ENCODE assay signal across 8 cellular contexts in genomic region chr11:62621567-62622470, GRCh38. TPM values are rescaled to one million over a fixed set of nuclear protein-coding genes. Genes with fewer than 3 reads are reported as not detected.
DNase-seq lines count a peak whose midpoint lies in the region; ATAC-seq and TF ChIP-seq lines count a peak whose summit lies in the region.

TSS of gene B3GAT3 (minus strand) at chr11:62621986. CDS start at chr11:62621947, 39 bp downstream.

- H3K4me3 Mint-ChIP-seq in activated CD4-positive, alpha-beta T cell treated with anti-CD3 and anti-CD28 coated beads for 36 hours = peak within 1 kb of the TSS; percentile 92

- CTCF ChIA-PET in activated CD4-positive, alpha-beta T cell treated with anti-CD3 and anti-CD28 coated beads for 36 hours (lab: Charles Lee) = interaction anchor here (0.7 to 2.9 kb wide), 11 partner anchors 9 to 58 kb away, joined by 3 to 14 read pairs (median 5); partner anchors contain the start of genes C11orf98, CSKMT, EML3 and GANAB

- POLR2A ChIA-PET in activated CD4-positive, alpha-beta T cell treated with anti-CD3 and anti-CD28 coated beads for 36 hours (lab: Charles Lee) = interaction anchor here (0.6 to 3.2 kb wide), 14 partner anchors 10 to 234 kb away, joined by 3 to 16 read pairs (median 6); partner anchors contain the start of genes BSCL2, C11orf98, CSKMT and GANAB

- ATAC-seq in HG03442 (IDR thresholded peaks at IDR 0.05; ENCODE audit: unreplicated experiment) = peak; percentile 91
- ATAC-seq in activated CD4-positive, alpha-beta T cell treated with anti-CD3 and anti-CD28 coated beads for 36 hours = peak; percentile 94

- intact Hi-C loops in activated CD4-positive, alpha-beta T cell treated with anti-CD3 and anti-CD28 coated beads for 36 hours (cut with DNase I, micrococcal nuclease) = loop anchor here (1.0 kb wide), 11 partner anchors 10 to 830 kb away; partner anchors contain the start of genes EML3 (in 2 of the 2), TUT1 (in 2 of the 2), C11orf98 (in 1 of the 2) and CSKMT (in 1 of the 2)

- H3K36me3 Mint-ChIP-seq in activated CD4-positive, alpha-beta T cell treated with anti-CD3 and anti-CD28 coated beads for 36 hours (ENCODE audit: low read depth) = peaks cover 32% of the 10 kb centered on the region

- H3K9me3 Mint-ChIP-seq in activated CD4-positive, alpha-beta T cell treated with anti-CD3 and anti-CD28 coated beads for 36 hours (ENCODE audit: low read depth) = no peaks in the 10 kb centered on the region

- H3K27ac Mint-ChIP-seq in activated CD4-positive, alpha-beta T cell treated with anti-CD3 and anti-CD28 coated beads for 36 hours = peak within 1 kb of the TSS; percentile 94

- TF ChIP-seq CTCF in choroid plexus epithelial cell (conservative IDR thresholded peaks at IDR 0.05; ENCODE audit: low read depth, low read length) = no peak

- peaks cover 29% of the 10 kb centered on the region for H3K4me1 Mint-ChIP-seq in activated CD4-positive, alpha-beta T cell treated with anti-CD3 and anti-CD28 coated beads for 36 hours

- H3K4me3 ChIP-seq in choroid plexus epithelial cell (ENCODE audit: low read depth, low read length) = peak within 1 kb of the TSS; percentile 75

- peak; percentile 99 for DNase-seq in Ammon's horn (ENCODE audit: low spot score)
- DNase-seq in GM19238 (ENCODE audit: insufficient read length, low spot score) = peak; percentile 99
- DNase-seq in NCI-H524 (lab: John Stamatoyannopoulos, UW) = peak; percentile 95 to 98
- peak; percentile 97 for DNase-seq in activated CD4-positive, alpha-beta T cell treated with anti-CD3 and anti-CD28 coated beads for 36 hours
- DNase-seq in choroid plexus epithelial cell (ENCODE audit: low read depth) = peak; percentile 99
- DNase-seq in kidney glomerular epithelial cell (lab: John Stamatoyannopoulos, UW) = peak; percentile 95
- peak; percentile 86 to 89 for DNase-seq in stimulated activated CD4-positive, alpha-beta T cell treated with anti-CD3 and anti-CD28 coated beads, Interleukin-1b, Interleukin-23, amount 100 ng/mL, for 1 hour (ENCODE audit: low read depth in 2 of 2)

- H3K27me3 Mint-ChIP-seq in activated CD4-positive, alpha-beta T cell treated with anti-CD3 and anti-CD28 coated beads for 36 hours = no peaks in the 10 kb centered on the region

RNA-seq across cellular contexts. Expression of gene B3GAT3, which starts in this region (rescaled TPM):
- 10 to 100 TPM; 48.7 to 57.5 TPM for total RNA-seq in activated CD4-positive, alpha-beta T cell treated with anti-CD3 and anti-CD28 coated beads for 36 hours

Comparison
In these comparisons a context has a peak if more than half of its experiments do, and no peak if none do; other contexts are left out.
1. Peak in every context shown above with its lines: DNase-seq, ATAC-seq and H3K4me3 ChIP-seq.